10 cellular contexts compared by ENCODE assay signal in genomic region chr5:55633574-55634203, GRCh38.
A peak's percentile ranks its signal among the peaks of the same experiment; 100 is the strongest.
DNase-seq lines count a peak whose midpoint lies in the region; ATAC-seq and TF ChIP-seq lines count a peak whose summit lies in the region.
"Had no signal": no experiment of that assay in that cellular context is flagged by ENCODE, and none has a peak within 500 bp of the region (broad histone marks: within the 10 kb centered on the region; RNA-seq: fewer than 3 reads in every experiment).

No MANE protein-coding gene starts in this region.

- intact Hi-C loops in dorsolateral prefrontal cortex (cut with DNase I): no loop called here

- H3K4me3 ChIP-seq in dorsolateral prefrontal cortex: no peak overlapping the region
- H3K4me3 ChIP-seq: GM12878, SK-N-MC had no signal

- no peaks in the 10 kb centered on the region for H3K27me3 ChIP-seq in dorsolateral prefrontal cortex

- TF ChIP-seq CTCF in dorsolateral prefrontal cortex (IDR thresholded peaks at IDR 0.05 in 54 of 56, conservative IDR thresholded peaks at IDR 0.05 in 2 of 56; ENCODE audit: low read depth in 1 of 56, partially characterized antibody in 56 of 56) (no peak), omental fat pad (IDR thresholded peaks at IDR 0.05) (no peak)

- peak overlapping the region in 32 of 59 donors; percentile 0 to 79 (median 34) for H3K27ac ChIP-seq in dorsolateral prefrontal cortex
- H3K27ac ChIP-seq: SK-N-MC had no signal

- ATAC-seq in omental fat pad (ENCODE audit: low FRiP score): peak; percentile 43
- ATAC-seq in GM18520 (IDR thresholded peaks at IDR 0.05; ENCODE audit: unreplicated experiment): no peak
- ATAC-seq: GM12878 had no signal

- peak; percentile 18 for DNase-seq in EL
- DNase-seq in NCI-H69 (lab: John Stamatoyannopoulos, UW): peak; percentile 74
- no peak for DNase-seq in dorsolateral prefrontal cortex
- DNase-seq in omental fat pad (ENCODE audit: low spot score): no peak
- DNase-seq in NCI-H526 (lab: John Stamatoyannopoulos, UW): no peak
- no peak for DNase-seq in effector CD8-positive, alpha-beta T cell (lab: John Stamatoyannopoulos, UW)
- no peak for DNase-seq in NCI-H1092 treated with DMSO at 0.1 percent for 48 hours (lab: John Stamatoyannopoulos, UW)

Comparison
In these comparisons a context has a peak if more than half of its experiments do, and no peak if none do; other contexts are left out.
1. DNase-seq: peak in EL (single experiment) and NCI-H69 (single experiment); none in dorsolateral prefrontal cortex (0 of 10), omental fat pad (single experiment), NCI-H526 (0 of 2), effector CD8-positive, alpha-beta T cell (single experiment) and NCI-H1092 treated with DMSO at 0.1 percent for 48 hours (single experiment).